11 cellular contexts compared by ENCODE assay signal in the genomic region with DNA sequence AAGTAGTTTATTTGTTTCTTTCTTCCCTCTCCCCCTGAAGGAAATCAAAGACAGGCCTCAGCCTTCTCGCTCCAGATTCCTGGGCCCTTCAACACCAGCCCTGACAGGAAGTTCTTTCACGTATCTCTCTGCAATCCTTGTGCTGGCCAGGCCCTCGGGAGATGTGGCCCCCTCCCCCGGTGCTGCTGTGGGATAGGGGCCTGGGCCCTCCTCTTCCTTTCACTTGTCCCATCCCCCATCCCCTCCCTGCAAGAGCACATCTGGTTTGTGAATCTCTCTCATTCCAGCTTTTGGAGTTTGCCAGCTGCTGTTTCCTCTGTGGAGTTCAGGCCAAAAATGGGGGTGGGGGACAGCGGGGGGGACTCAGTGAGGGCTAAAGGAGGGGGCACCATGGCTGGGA. TPM values are rescaled to one million over a fixed set of nuclear protein-coding genes. Genes with fewer than 3 reads are reported as not detected.
DNase-seq lines count a peak whose midpoint lies in the region; ATAC-seq and TF ChIP-seq lines count a peak whose summit lies in the region.
"Had no signal": no experiment of that assay in that cellular context is flagged by ENCODE, and none has a peak within 500 bp of the region (broad histone marks: within the 10 kb centered on the region; RNA-seq: fewer than 3 reads in every experiment).

No MANE protein-coding gene starts in this region.

- H3K4me3 ChIP-seq in ascending aorta (peak overlapping the region in 1 of 2 donors; percentile 52), left ventricle myocardium inferior (peak overlapping the region; percentile 91)

- H3K4me1 ChIP-seq in ascending aorta: peaks cover 31 to 68% of the 10 kb centered on the region in 2 donors
- H3K4me1 ChIP-seq in left ventricle myocardium inferior: peaks cover 100% of the 10 kb centered on the region

- no peak for ATAC-seq in HG02678 (IDR thresholded peaks at IDR 0.05; ENCODE audit: unreplicated experiment)

- TF ChIP-seq CTCF in ascending aorta (IDR thresholded peaks at IDR 0.05) (no peak), left ventricle myocardium inferior (IDR thresholded peaks at IDR 0.05; ENCODE audit: borderline replicate concordance) (no peak)

- peak overlapping the region; percentile 91 to 99 for H3K27ac ChIP-seq in ascending aorta
- H3K27ac ChIP-seq in left ventricle myocardium inferior (replicated peaks): peak overlapping the region; percentile 99

- H3K27me3 ChIP-seq in ascending aorta (no peaks in the 10 kb centered on the region), left ventricle myocardium inferior (ENCODE audit: low read depth) (no peaks in the 10 kb centered on the region)

- peak; percentile 8 for DNase-seq in Ammon's horn (ENCODE audit: low spot score)
- peak in 1 of 2 donors; percentile 65 for DNase-seq in ascending aorta (ENCODE audit: low spot score in 2 of 2)
- DNase-seq in left ventricle myocardium inferior: peak; percentile 74
- DNase-seq in posterior vena cava (ENCODE audit: low spot score): peak; percentile 77
- DNase-seq in activated CD4-positive, alpha-beta T cell treated with anti-CD3 and anti-CD28 coated beads, Interleukin-2, amount 50 U/mL, for 1 hour: no peak
- no peak for DNase-seq in NCI-H187 (lab: John Stamatoyannopoulos, UW)
- DNase-seq in HK-2 (ENCODE audit: unreplicated experiment): no peak
- DNase-seq: kidney glomerular epithelial cell had no signal

- no peaks in the 10 kb centered on the region for H3K9me3 ChIP-seq in ascending aorta
- H3K9me3 ChIP-seq in left ventricle myocardium inferior (replicated peaks): no peaks in the 10 kb centered on the region

- intact Hi-C loops in ascending aorta (cut with DNase I): no loop called here
- intact Hi-C loops in left ventricle myocardium inferior (cut with micrococcal nuclease): no loop called here
- intact Hi-C loops in posterior vena cava (cut with DNase I): no loop called here

- H3K36me3 ChIP-seq in ascending aorta (peaks cover 11 to 22% of the 10 kb centered on the region in 2 donors), left ventricle myocardium inferior (peaks cover 13% of the 10 kb centered on the region)

RNA-seq across cellular contexts. Expression of a gene that starts 7.2 kb away (rescaled TPM):
- 708 TPM for total RNA-seq in ascending aorta
- total RNA-seq in left ventricle myocardium inferior: 61.0 TPM
- 100 to 1,000 TPM; 465 to 757 TPM for total RNA-seq in posterior vena cava

RNA-seq across cellular contexts. Expression of a gene that starts 11.9 kb away (rescaled TPM):
- total RNA-seq in ascending aorta (not detected), left ventricle myocardium inferior (not detected), posterior vena cava (not detected)
- total RNA-seq: activated CD8-positive, alpha-beta memory T cell treated with anti-CD3 and anti-CD28 coated beads for 36 hours; RPMI7951 had no signal

RNA-seq across cellular contexts. Expression of a gene that starts 24.3 kb away (rescaled TPM):
- total RNA-seq in ascending aorta: 188 TPM
- 46.2 TPM for total RNA-seq in left ventricle myocardium inferior
- 100 to 1,000 TPM; 162 to 201 TPM for total RNA-seq in posterior vena cava

RNA-seq across cellular contexts. Expression of a gene that starts 46.6 kb away (rescaled TPM):
- total RNA-seq in ascending aorta (50.9 TPM), left ventricle myocardium inferior (10.1 TPM), posterior vena cava (10 to 100 TPM; 27.0 to 36.3 TPM)

RNA-seq across cellular contexts. Expression of a gene that starts 56.9 kb away (rescaled TPM):
- 7.7 TPM for total RNA-seq in ascending aorta
- 3.3 TPM for total RNA-seq in left ventricle myocardium inferior
- total RNA-seq in posterior vena cava: 10 to 100 TPM in 1 of 2 donors, 1 to 10 TPM in 1; 8.8 to 12.4 TPM

Comparison
In these comparisons a context has a peak if more than half of its experiments do, and no peak if none do; other contexts are left out.
1. DNase-seq: peak in Ammon's horn (single experiment), left ventricle myocardium inferior (single experiment) and posterior vena cava (single experiment); none in activated CD4-positive, alpha-beta T cell treated with anti-CD3 and anti-CD28 coated beads, Interleukin-2, amount 50 U/mL, for 1 hour (single experiment), NCI-H187 (0 of 2) and HK-2 (single experiment).